2 cellular contexts compared by ENCODE assay signal in the genomic region with DNA sequence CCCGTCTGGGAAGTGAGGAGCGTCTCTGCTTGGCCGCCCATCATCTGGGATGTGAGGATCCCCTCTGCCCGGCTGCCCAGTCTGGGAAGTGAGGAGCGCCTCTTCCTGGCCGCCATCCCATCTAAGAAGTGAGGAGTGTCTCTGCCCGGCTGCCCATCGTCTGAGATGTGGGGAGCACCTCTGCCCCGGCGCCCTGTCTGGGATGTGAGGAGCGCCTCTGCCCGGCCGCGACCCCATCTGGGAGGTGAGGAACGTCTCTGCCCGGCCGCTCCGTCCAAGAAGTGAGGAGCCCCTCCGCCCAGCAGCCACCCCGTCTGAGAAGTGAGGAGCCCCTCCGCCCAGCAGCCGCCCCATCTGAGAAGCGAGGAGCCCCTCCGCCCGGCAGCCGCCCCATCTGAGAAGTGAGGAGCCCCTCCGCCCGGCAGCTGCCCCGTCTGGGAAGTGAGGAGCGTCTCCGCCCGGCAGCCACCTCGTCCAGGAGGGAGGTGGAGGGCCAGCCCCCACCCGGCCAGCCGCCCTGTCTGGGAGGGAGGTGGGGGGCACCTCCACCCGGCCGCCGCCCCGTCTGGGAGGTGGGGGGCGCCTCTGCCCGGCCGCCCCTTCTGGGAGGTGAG. TPM values are rescaled to one million over a fixed set of nuclear protein-coding genes. Genes with fewer than 3 reads are reported as not detected.
"Had no signal": no experiment of that assay in that cellular context is flagged by ENCODE, and none has a peak within 500 bp of the region (broad histone marks: within the 10 kb centered on the region; RNA-seq: fewer than 3 reads in every experiment).

No MANE protein-coding gene starts in this region.

RNA-seq across cellular contexts. Expression of a gene that starts 40.5 kb away (rescaled TPM):
- total RNA-seq: mammary epithelial cell, mononuclear cell had no signal
